ENCODE assay signal across 24 cellular contexts in genomic region chrX:115902995-115903394, GRCh38.
"Had no signal": no experiment of that assay in that cellular context is flagged by ENCODE, and none has a peak within 500 bp of the region (broad histone marks: within the 10 kb centered on the region; RNA-seq: fewer than 3 reads in every experiment).

No MANE protein-coding gene starts in this region.

- H3K27me3 ChIP-seq: neural progenitor cell, pancreas, right lobe of liver, sigmoid colon, thyroid gland, tibial nerve, upper lobe of right lung, vagina had no signal

- ATAC-seq: naive thymus-derived CD4-positive, alpha-beta T cell; natural killer cell; pancreas; psoas muscle; right cardiac atrium; right lobe of liver; stimulated activated effector memory CD8-positive, alpha-beta T cell treated with anti-CD3 and anti-CD28 coated beads, Interleukin-12 subunit alpha, Interleukin-12 subunit beta, amount 100 ng/mL, for 72 hours; stimulated activated naive B cell treated with anti-CD40 and anti-IgM and Interleukin-4, amounts not matched to agents 10 μg/mL and 1 μg/mL and 100 μg/mL, for 72 hours; upper lobe of right lung had no signal

- H3K4me2 ChIP-seq: neural progenitor cell had no signal

- H3K27ac ChIP-seq: neural progenitor cell, pancreas, psoas muscle, right lobe of liver, sigmoid colon, stomach, thoracic aorta, thyroid gland, tibial nerve, upper lobe of right lung, vagina had no signal

- H3K36me3 ChIP-seq: neural progenitor cell, pancreas, right lobe of liver, sigmoid colon, stomach, thoracic aorta, thyroid gland, tibial nerve, upper lobe of right lung, vagina had no signal

- H3K9me3 ChIP-seq: pancreas, psoas muscle, right lobe of liver, sigmoid colon, thoracic aorta, thyroid gland, upper lobe of right lung, vagina had no signal

- H3K4me1 ChIP-seq: neural progenitor cell, pancreas, psoas muscle, right lobe of liver, sigmoid colon, thyroid gland, tibial nerve, upper lobe of right lung, vagina had no signal

- DNase-seq: naive thymus-derived CD4-positive, alpha-beta T cell; natural killer cell; occipital lobe; pancreas; psoas muscle; right cardiac atrium; right lobe of liver; sigmoid colon; small intestine; stimulated activated CD4-positive, alpha-beta T cell treated with anti-CD3 and anti-CD28 coated beads, Interleukin-15, amount 100 ng/mL, for 24 hours; stimulated activated CD4-positive, alpha-beta T cell treated with anti-CD3 and anti-CD28 coated beads, Interleukin-2, amount 100 ng/mL, for 24 hours; stimulated activated CD4-positive, alpha-beta T cell treated with anti-CD3 and anti-CD28 coated beads, Interleukin-2, amount 100 ng/mL, for 48 hours; stimulated activated CD4-positive, alpha-beta T cell treated with anti-CD3 and anti-CD28 coated beads, Interleukin-4, amount 100 ng/mL, for 24 hours; stimulated activated naive B cell treated with anti-CD40 and anti-IgM and Interleukin-4, amounts not matched to agents 10 μg/mL and 1 μg/mL and 100 μg/mL, for 72 hours; stimulated activated naive CD4-positive, alpha-beta T cell treated with Interleukin-2 at 50 U/mL for 16 hours; stomach; thyroid gland; trophoblast cell; upper lobe of right lung had no signal

- H3K9ac ChIP-seq: neural progenitor cell had no signal

- H2AFZ ChIP-seq: neural progenitor cell had no signal

- H3K4me3 ChIP-seq: neural progenitor cell, pancreas, psoas muscle, right lobe of liver, sigmoid colon, stomach, thoracic aorta, thyroid gland, tibial nerve, upper lobe of right lung, vagina had no signal
